Comparison of ENCODE assay signal across 24 cellular contexts in the genomic region with DNA sequence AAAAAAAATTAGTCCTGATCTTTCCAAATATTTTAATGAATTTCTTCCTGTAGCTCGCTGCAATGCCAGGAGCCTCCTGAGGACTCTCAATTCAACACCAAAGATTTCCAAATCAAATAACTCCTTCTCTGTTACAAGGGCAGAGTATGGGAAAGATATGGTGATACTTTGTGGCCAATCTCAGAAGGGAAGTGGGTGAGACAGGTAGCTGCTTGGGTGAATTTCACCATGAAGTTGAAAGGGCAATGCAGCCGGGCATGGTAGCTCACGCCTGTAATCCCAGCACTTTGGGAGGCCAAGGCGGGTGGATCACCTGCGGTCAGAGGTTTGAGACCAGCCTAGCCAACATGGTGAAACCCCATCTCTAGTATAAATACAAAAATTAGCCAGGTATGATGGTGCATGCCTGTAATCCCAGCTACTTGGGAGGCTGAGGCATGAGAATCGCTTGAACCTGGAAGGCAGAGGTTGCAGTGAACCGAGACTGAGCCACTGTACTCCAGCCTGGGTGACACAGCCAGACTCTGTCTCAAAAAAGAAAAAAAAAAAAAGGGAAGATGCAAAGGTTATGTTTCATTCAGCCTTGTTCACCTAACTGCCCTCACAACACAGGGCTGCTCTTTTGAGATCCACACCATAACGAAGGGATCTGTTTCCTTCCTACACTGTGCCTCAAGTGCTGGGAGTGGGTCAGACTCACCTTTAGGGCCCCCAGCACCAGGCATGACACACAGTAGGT. TPM values are rescaled to one million over a fixed set of nuclear protein-coding genes. Genes with fewer than 3 reads are reported as not detected.
DNase-seq lines count a peak whose midpoint lies in the region; ATAC-seq, FAIRE-seq and TF ChIP-seq lines count a peak whose summit lies in the region.
"Had no signal": no experiment of that assay in that cellular context is flagged by ENCODE, and none has a peak within 500 bp of the region (broad histone marks: within the 10 kb centered on the region; RNA-seq: fewer than 3 reads in every experiment).

No MANE protein-coding gene starts in this region.

- H3K27me3 Mint-ChIP-seq in stimulated activated naive B cell treated with anti-CD40 and anti-IgM and Interleukin-4, amounts not matched to agents 10 μg/mL and 1 μg/mL and 100 μg/mL, for 72 hours = peaks cover 35 to 41% of the 10 kb centered on the region in 2 donors
- H3K27me3 Mint-ChIP-seq in immature natural killer cell (ENCODE audit: low read depth in 3 of 3) = peaks cover 1 to 8% (median 4%) of the 10 kb centered on the region in 3 donors

- H3K9me3 Mint-ChIP-seq in stimulated activated naive B cell treated with anti-CD40 and anti-IgM and Interleukin-4, amounts not matched to agents 10 μg/mL and 1 μg/mL and 100 μg/mL, for 72 hours = peaks cover 0 to 1% of the 10 kb centered on the region in 2 donors
- no peaks in the 10 kb centered on the region for H3K9me3 Mint-ChIP-seq in immature natural killer cell
- H3K9me3 Mint-ChIP-seq: CD4-positive, CD25-positive, alpha-beta regulatory T cell had no signal

- H3K27ac ChIP-seq in GM12878 (ENCODE audit: control insufficient read depth, insufficient read depth) = no peak overlapping the region
- no peak overlapping the region for H3K27ac ChIP-seq in upper lobe of left lung
- H3K27ac ChIP-seq: PC-9, RWPE1 had no signal

- H3K4me3 ChIP-seq in GM12878 = no peak overlapping the region
- H3K4me3 ChIP-seq in upper lobe of left lung = no peak overlapping the region
- H3K4me3 ChIP-seq: PC-9 had no signal

- in situ Hi-C loops in GM12878 (cut with MboI) = loop anchor here (5.0 kb wide), 1 partner anchor 52 kb away; no protein-coding TSS in a partner anchor

- no peaks in the 10 kb centered on the region for H4K20me1 ChIP-seq in GM12878 (ENCODE audit: control insufficient read depth, insufficient read depth)

- CTCF ChIA-PET in GM12878 (lab: Yijun Ruan, JAX) = interaction anchor here (1.0 to 8.0 kb wide), 15 partner anchors 8 to 485 kb away, joined by 3 to 234 read pairs (median 6); no protein-coding TSS in a partner anchor

- intact Hi-C loops in GM12878 (cut with micrococcal nuclease; ENCODE audit: unreplicated experiment) = loop anchor here (1.0 to 2.0 kb wide), 3 partner anchors 29 to 81 kb away; no protein-coding TSS in a partner anchor

- H3K27me3 ChIP-seq in GM12878 (replicated peaks in 1 of 2; ENCODE audit: control insufficient read depth in 2 of 2, insufficient read depth in 2 of 2, low read length in 1 of 2) (no peaks in the 10 kb centered on the region), upper lobe of left lung (no peaks in the 10 kb centered on the region)

- no TSS peak for BruUV-seq in GM12878 (replicated peaks; lab: Mats Ljungman, UMichigan)

- SMC1A ChIA-PET in GM12878 (lab: Charles Lee; ENCODE audit: uncharacterized antibody, unreplicated experiment) = interaction anchor here (1.1 to 7.8 kb wide), 8 partner anchors 8 to 486 kb away, joined by 3 to 131 read pairs (median 8); no protein-coding TSS in a partner anchor

- TF ChIP-seq EP300 in GM12878 (IDR thresholded peaks at IDR 0.05; ENCODE audit: borderline replicate concordance in 1 of 2, control insufficient read depth in 1 of 2, low read depth in 2 of 2, low read length in 2 of 2) = no peak
- no peak for TF ChIP-seq EP300 in upper lobe of left lung (IDR thresholded peaks at IDR 0.05)

- ATAC-seq in HG03175 (IDR thresholded peaks at IDR 0.05; ENCODE audit: unreplicated experiment) (peak; percentile 4), GM12878 (peak; percentile 39), upper lobe of left lung (ENCODE audit: low FRiP score in 2 of 2) (no peak)
- ATAC-seq in stimulated activated naive B cell treated with anti-CD40 and anti-IgM and Interleukin-4, amounts not matched to agents 10 μg/mL and 1 μg/mL and 100 μg/mL, for 72 hours (replicated peaks) = peak; percentile 69 to 74

- H3K36me3 ChIP-seq in GM12878 (ENCODE audit: control insufficient read depth in 2 of 2, insufficient read depth in 2 of 2, low read length in 1 of 2) (no peaks in the 10 kb centered on the region), upper lobe of left lung (no peaks in the 10 kb centered on the region)

- POLR2A ChIA-PET in GM12878 (lab: Charles Lee) = interaction anchor here (0.7 to 1.6 kb wide), 7 partner anchors 11 to 427 kb away, joined by 3 to 7 read pairs (median 3); no protein-coding TSS in a partner anchor

- RAD21 ChIA-PET in GM12878 (lab: Charles Lee; ENCODE audit: unreplicated experiment) = interaction anchor here (0.6 to 6.4 kb wide), 14 partner anchors 11 to 460 kb away, joined by 3 to 135 read pairs (median 6); no protein-coding TSS in a partner anchor

- WGBS in GM12878 (ENCODE audit: insufficient coverage, insufficient replicate concordance, low lambda C conversion rate, missing lambda C conversion rate) = 18% methylated on average over 8 of the region's 8 CpGs
- 81 to 90% methylated on average over 8 of the region's 8 CpGs for WGBS in upper lobe of left lung, 2 donors

- TF ChIP-seq POLR2A in GM12878 (IDR thresholded peaks at IDR 0.05; ENCODE audit: low read depth, low read length) (no peak), upper lobe of left lung (IDR thresholded peaks at IDR 0.05) (no peak)

- H3K9ac ChIP-seq in GM12878 (ENCODE audit: control insufficient read depth, insufficient read depth, low read length) = no peak overlapping the region

- no peaks in the 10 kb centered on the region for H3K9me3 ChIP-seq in GM12878 (replicated peaks; ENCODE audit: control insufficient read depth, insufficient read depth, low read length)
- no peaks in the 10 kb centered on the region for H3K9me3 ChIP-seq in upper lobe of left lung

- H3K4me3 Mint-ChIP-seq in stimulated activated naive B cell treated with anti-CD40 and anti-IgM and Interleukin-4, amounts not matched to agents 10 μg/mL and 1 μg/mL and 100 μg/mL, for 72 hours = peak overlapping the region; percentile 17 to 38
- H3K4me3 Mint-ChIP-seq in immature natural killer cell = no peak overlapping the region
- H3K4me3 Mint-ChIP-seq: CD4-positive, CD25-positive, alpha-beta regulatory T cell had no signal

- H3K79me2 ChIP-seq in GM12878 (ENCODE audit: control insufficient read depth, insufficient read depth, low read length) = no peaks in the 10 kb centered on the region

- peaks cover 19% of the 10 kb centered on the region for H3K4me1 ChIP-seq in GM12878 (ENCODE audit: control insufficient read depth, insufficient read depth, low read length)
- peaks cover 0 to 8% (median 3%) of the 10 kb centered on the region in 4 donors for H3K4me1 ChIP-seq in upper lobe of left lung

- H3K4me2 ChIP-seq in GM12878 (ENCODE audit: control insufficient read depth, insufficient read depth) = peak overlapping the region; percentile 27; the same call in 1 of the 2 replicates
- H3K4me2 ChIP-seq: PC-9 had no signal

- peak overlapping the region; percentile 89 for H3K27ac Mint-ChIP-seq in stimulated activated naive B cell treated with anti-CD40 and anti-IgM and Interleukin-4, amounts not matched to agents 10 μg/mL and 1 μg/mL and 100 μg/mL, for 72 hours
- no peak overlapping the region for H3K27ac Mint-ChIP-seq in immature natural killer cell
- H3K27ac Mint-ChIP-seq: CD4-positive, CD25-positive, alpha-beta regulatory T cell had no signal

- no peak for TF ChIP-seq RAD21 in GM12878 (IDR thresholded peaks at IDR 0.05; ENCODE audit: insufficient read depth, low read depth, low read length)

- DNase-seq in NOMO-1 treated with DMSO at 0.1 percent for 48 hours (lab: John Stamatoyannopoulos, UW; ENCODE audit: unreplicated experiment) = peak; percentile 21
- DNase-seq in NOMO-1 treated with dmso at 0.1 percent for 144 hours (lab: John Stamatoyannopoulos, UW; ENCODE audit: unreplicated experiment) = no peak
- no peak for DNase-seq in GM12878 (ENCODE audit: low read depth, low spot score)
- DNase-seq in stimulated activated naive B cell treated with anti-CD40 and anti-IgM and Interleukin-4, amounts not matched to agents 10 μg/mL and 1 μg/mL and 100 μg/mL, for 72 hours = no peak
- DNase-seq in immature natural killer cell = no peak
- no peak for DNase-seq in NCI-H2196 treated with DMSO at 0.1 percent for 48 hours (lab: John Stamatoyannopoulos, UW; ENCODE audit: unreplicated experiment)
- DNase-seq in upper lobe of left lung = no peak
- DNase-seq: 8988T, COR-L47, DMS 273 treated with DMSO at 0.1 percent for 48 hours, GDM1, GOT3, KG1, NCI-H1105, NCI-H1694, NCI-H2081 treated with DMSO at 0.1 percent for 48 hours, NCI-H510A treated with DMSO at 0.1 percent for 48 hours, NCI-H82, PC-9, SIG-M5 had no signal

- no peaks in the 10 kb centered on the region for H3K36me3 Mint-ChIP-seq in stimulated activated naive B cell treated with anti-CD40 and anti-IgM and Interleukin-4, amounts not matched to agents 10 μg/mL and 1 μg/mL and 100 μg/mL, for 72 hours
- no peaks in the 10 kb centered on the region for H3K36me3 Mint-ChIP-seq in immature natural killer cell
- H3K36me3 Mint-ChIP-seq: CD4-positive, CD25-positive, alpha-beta regulatory T cell had no signal

- H2AFZ ChIP-seq in GM12878 (ENCODE audit: control insufficient read depth, low read depth, low read length) = no peak overlapping the region
- H2AFZ ChIP-seq: PC-9 had no signal

- H3K4me1 Mint-ChIP-seq in stimulated activated naive B cell treated with anti-CD40 and anti-IgM and Interleukin-4, amounts not matched to agents 10 μg/mL and 1 μg/mL and 100 μg/mL, for 72 hours = peaks cover 26 to 37% of the 10 kb centered on the region in 2 donors
- peaks cover 0 to 11% of the 10 kb centered on the region in 2 donors for H3K4me1 Mint-ChIP-seq in immature natural killer cell

- no peak for FAIRE-seq in GM12878 (lab: Jason Lieb, UNC)
- FAIRE-seq: HepG2 had no signal

- TF ChIP-seq CTCF in GM12878 (IDR thresholded peaks at IDR 0.05 in 2 of 3, conservative IDR thresholded peaks at IDR 0.05 in 1 of 3; ENCODE audit: control insufficient read depth in 2 of 3, extremely low read depth in 1 of 3, insufficient read depth in 1 of 3, low read depth in 3 of 3, low read length in 3 of 3) = no peak
- TF ChIP-seq CTCF in upper lobe of left lung (IDR thresholded peaks at IDR 0.05) = no peak

RNA-seq across cellular contexts. Expression of gene PTPN3, which starts 58.6 kb away (rescaled TPM):
- 1.6 and 1.7 TPM in 2 replicates for total RNA-seq in GM12878 (2013; cell fraction: nucleolus; rRNA removed)
- 0.22 and 0.23 TPM in 2 replicates for total RNA-seq in GM12878 (2014; rRNA removed)
- 0.18 and 0.23 TPM in 2 replicates for total RNA-seq in GM12878 (2014; rRNA removed; fragmentation: Illumina TruSeq; extraction: Trizol)
- 0.24 and 0.26 TPM in 2 replicates for total RNA-seq in GM12878 (2021)
- polyA plus RNA-seq in GM12878 (2011; ENCODE audit: low read depth) = 0.22 TPM
- polyA plus RNA-seq in GM12878 (2011; rRNA removed) = 0.22 and 0.64 TPM in 2 replicates
- 0.20 and 0.30 TPM in 2 replicates for polyA plus RNA-seq in GM12878 (2011; cell fraction: cytosol; rRNA removed)
- 0.55 and 1.4 TPM in 2 replicates for polyA plus RNA-seq in GM12878 (2011; cell fraction: nucleus; rRNA removed)
- polyA plus RNA-seq in GM12878 (2012) = 0.28 and 0.86 TPM in 2 replicates
- 0.24 and 0.36 TPM in 2 replicates for polyA plus RNA-seq in GM12878 (2014; fragmentation: Illumina TruSeq; extraction: Trizol)
- polyA plus RNA-seq in GM12878 (2014; fragmentation: Nextera tagmentation; extraction: Ambion mirVana) = under 1 TPM; 0.47 to 0.74 TPM
- 0.05 and 0.31 TPM in 2 replicates for polyA plus RNA-seq in GM12878 (2014; rRNA removed)
- polyA plus RNA-seq in GM12878 (2016; fragmentation: Nextera tagmentation; extraction: Ambion mirVana) = 1 to 10 TPM in 1 of 2 experiments, under 1 TPM in 1; 0.78 to 1.3 TPM
- 0.15 and 0.62 TPM in 2 replicates for polyA minus RNA-seq in GM12878 (2011; rRNA and poly(A)+ RNA removed)
- not detected in 2 replicates for polyA minus RNA-seq in GM12878 (2011; cell fraction: cytosol; rRNA and poly(A)+ RNA removed)
- polyA minus RNA-seq in GM12878 (2011; cell fraction: nucleus; rRNA and poly(A)+ RNA removed) = 0.10 and 0.12 TPM in 2 replicates
- not detected for polyA plus RNA-seq in immature natural killer cell
- 10 to 100 TPM; 10.2 to 26.2 (median 15.2) TPM for total RNA-seq in upper lobe of left lung

Comparison
In these comparisons a context has a peak if more than half of its experiments do, and no peak if none do; other contexts are left out.
1. ATAC-seq: peak in HG03175 (single experiment), GM12878 (single experiment) and stimulated activated naive B cell treated with anti-CD40 and anti-IgM and Interleukin-4, amounts not matched to agents 10 μg/mL and 1 μg/mL and 100 μg/mL, for 72 hours (2 of 2); none in upper lobe of left lung (0 of 2).
2. H3K4me3 Mint-ChIP-seq: peak in stimulated activated naive B cell treated with anti-CD40 and anti-IgM and Interleukin-4, amounts not matched to agents 10 μg/mL and 1 μg/mL and 100 μg/mL, for 72 hours (2 of 2); none in immature natural killer cell (0 of 5).
3. RNA of gene PTPN3, which starts 58.6 kb away (total RNA-seq): 10.2 to 26.2 TPM in upper lobe of left lung; 0.18 to 1.7 TPM in GM12878; every median in the first group is over 4 times any median in the second.